In the genomic region with DNA sequence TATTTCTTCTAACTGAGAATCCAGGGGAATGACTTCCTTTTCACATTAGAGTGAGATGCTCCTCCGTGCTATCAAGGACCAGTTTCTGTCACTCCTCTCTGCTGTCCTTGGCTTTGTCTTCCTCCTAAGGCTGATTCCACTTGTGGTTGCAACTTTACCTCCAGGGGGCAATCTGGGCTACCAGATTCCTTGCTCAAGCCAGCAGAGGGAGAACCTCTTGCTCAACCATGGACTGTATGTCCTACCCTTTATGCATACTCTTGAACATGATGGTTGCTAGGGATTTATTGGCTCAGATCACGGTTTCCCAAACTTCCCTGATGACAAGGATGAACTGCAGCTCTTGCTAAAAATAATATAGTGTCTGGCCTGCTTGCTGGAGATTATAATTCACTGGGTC, we compare ENCODE assay signal across 8 cellular contexts. TPM values are rescaled to one million over a fixed set of nuclear protein-coding genes. Genes with fewer than 3 reads are reported as not detected.
DNase-seq lines count a peak whose midpoint lies in the region; ATAC-seq and TF ChIP-seq lines count a peak whose summit lies in the region.

No MANE protein-coding gene starts in this region.

- H3K4me3 ChIP-seq in astrocyte of the cerebellum (ENCODE audit: low read depth, low read length): no peak overlapping the region

- no peak overlapping the region for H3K4me3 Mint-ChIP-seq in activated naive CD8-positive, alpha-beta T cell treated with anti-CD3 and anti-CD28 coated beads, Interleukin-2, amount 50 U/mL, for 24 hours
- H3K4me3 Mint-ChIP-seq in activated naive CD8-positive, alpha-beta T cell treated with anti-CD3 and anti-CD28 coated beads for 36 hours: no peak overlapping the region

- DNase-seq in activated naive CD8-positive, alpha-beta T cell treated with anti-CD3 and anti-CD28 coated beads, Interleukin-2, amount 50 U/mL, for 24 hours: peak; percentile 4
- DNase-seq in activated naive CD8-positive, alpha-beta T cell treated with anti-CD3 and anti-CD28 coated beads for 36 hours: no peak
- peak; percentile 64 to 65 for DNase-seq in NCI-H1930 (lab: John Stamatoyannopoulos, UW)
- DNase-seq in astrocyte of the cerebellum (ENCODE audit: low read depth): no peak
- peak; percentile 47 for DNase-seq in left kidney (ENCODE audit: low read depth, low spot score)
- DNase-seq in DMS79 treated with DMSO at 0.1 percent for 48 hours (lab: John Stamatoyannopoulos, UW): no peak
- no peak for DNase-seq in activated T-cell treated with anti-CD3 and anti-CD28 coated beads for 4 hours
- no peak for DNase-seq in omental fat pad (ENCODE audit: low spot score)

- TF ChIP-seq CTCF in astrocyte of the cerebellum (IDR thresholded peaks at IDR 0.05; ENCODE audit: low read depth, low read length, missing control alignments): peak; percentile 68
- TF ChIP-seq CTCF in omental fat pad (IDR thresholded peaks at IDR 0.05): no peak

- H3K36me3 Mint-ChIP-seq in activated naive CD8-positive, alpha-beta T cell treated with anti-CD3 and anti-CD28 coated beads, Interleukin-2, amount 50 U/mL, for 24 hours (ENCODE audit: low read depth): peaks cover 24% of the 10 kb centered on the region
- peaks cover 17% of the 10 kb centered on the region for H3K36me3 Mint-ChIP-seq in activated naive CD8-positive, alpha-beta T cell treated with anti-CD3 and anti-CD28 coated beads for 36 hours

- H3K27me3 Mint-ChIP-seq in activated naive CD8-positive, alpha-beta T cell treated with anti-CD3 and anti-CD28 coated beads, Interleukin-2, amount 50 U/mL, for 24 hours: no peaks in the 10 kb centered on the region
- H3K27me3 Mint-ChIP-seq in activated naive CD8-positive, alpha-beta T cell treated with anti-CD3 and anti-CD28 coated beads for 36 hours: no peaks in the 10 kb centered on the region

- H3K4me1 Mint-ChIP-seq in activated naive CD8-positive, alpha-beta T cell treated with anti-CD3 and anti-CD28 coated beads, Interleukin-2, amount 50 U/mL, for 24 hours: peaks cover 4% of the 10 kb centered on the region
- peaks cover 3% of the 10 kb centered on the region for H3K4me1 Mint-ChIP-seq in activated naive CD8-positive, alpha-beta T cell treated with anti-CD3 and anti-CD28 coated beads for 36 hours

- ATAC-seq in activated naive CD8-positive, alpha-beta T cell treated with anti-CD3 and anti-CD28 coated beads, Interleukin-2, amount 50 U/mL, for 24 hours: peak; percentile 55
- no peak for ATAC-seq in omental fat pad (ENCODE audit: low FRiP score)

- no peak overlapping the region for H3K27ac Mint-ChIP-seq in activated naive CD8-positive, alpha-beta T cell treated with anti-CD3 and anti-CD28 coated beads, Interleukin-2, amount 50 U/mL, for 24 hours
- no peak overlapping the region for H3K27ac Mint-ChIP-seq in activated naive CD8-positive, alpha-beta T cell treated with anti-CD3 and anti-CD28 coated beads for 36 hours

- H3K9me3 Mint-ChIP-seq in activated naive CD8-positive, alpha-beta T cell treated with anti-CD3 and anti-CD28 coated beads, Interleukin-2, amount 50 U/mL, for 24 hours: no peaks in the 10 kb centered on the region
- H3K9me3 Mint-ChIP-seq in activated naive CD8-positive, alpha-beta T cell treated with anti-CD3 and anti-CD28 coated beads for 36 hours: no peaks in the 10 kb centered on the region

- in situ Hi-C loops in astrocyte of the cerebellum (cut with HindIII; ENCODE audit: low sequenced_read_pairs): no loop called here

RNA-seq across cellular contexts. Expression of a gene that starts 24.0 kb away (rescaled TPM):
- 10 to 100 TPM; 69.7 to 71.8 TPM for total RNA-seq in activated naive CD8-positive, alpha-beta T cell treated with anti-CD3 and anti-CD28 coated beads for 36 hours
- 10 to 100 TPM; 47.0 to 68.5 (median 60.8) TPM for total RNA-seq in omental fat pad

Comparison
In these comparisons a context has a peak if more than half of its experiments do, and no peak if none do; other contexts are left out.
1. DNase-seq: peak in activated naive CD8-positive, alpha-beta T cell treated with anti-CD3 and anti-CD28 coated beads, Interleukin-2, amount 50 U/mL, for 24 hours (single experiment), NCI-H1930 (2 of 2) and left kidney (single experiment); none in activated naive CD8-positive, alpha-beta T cell treated with anti-CD3 and anti-CD28 coated beads for 36 hours (single experiment), astrocyte of the cerebellum (single experiment), DMS79 treated with DMSO at 0.1 percent for 48 hours (single experiment), activated T-cell treated with anti-CD3 and anti-CD28 coated beads for 4 hours (single experiment) and omental fat pad (single experiment).